In the genomic region with DNA sequence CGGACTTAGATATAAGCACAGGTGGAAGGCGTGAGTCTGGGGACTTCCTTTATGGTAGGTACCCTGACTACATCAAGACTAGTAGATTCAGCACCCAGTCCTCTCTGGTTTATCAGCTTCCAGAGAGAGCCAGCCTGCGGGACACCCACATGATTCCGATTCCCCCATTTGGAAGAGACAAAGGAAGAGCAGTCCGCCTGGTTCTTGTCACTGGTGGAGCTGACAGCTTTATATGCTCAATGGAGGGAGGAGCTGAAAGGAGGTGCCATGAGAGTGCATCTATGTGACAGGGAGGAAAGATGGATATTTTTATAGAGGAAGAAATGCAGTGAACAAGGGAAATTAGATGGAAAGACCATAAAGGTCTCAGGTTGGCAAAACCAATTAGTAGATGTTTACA, we compare ENCODE assay signal across 17 cellular contexts.
DNase-seq lines count a peak whose midpoint lies in the region; ATAC-seq and TF ChIP-seq lines count a peak whose summit lies in the region.
"Had no signal": no experiment of that assay in that cellular context is flagged by ENCODE, and none has a peak within 500 bp of the region (broad histone marks: within the 10 kb centered on the region; RNA-seq: fewer than 3 reads in every experiment).

No MANE protein-coding gene starts in this region.

- DNase-seq in GM23338 (ENCODE audit: low spot score) (no peak), fibroblast of villous mesenchyme (ENCODE audit: low read depth) (peak; percentile 54), neuronal stem cell (ENCODE audit: low spot score) (no peak), HK-2 (ENCODE audit: unreplicated experiment) (no peak), globus pallidus (ENCODE audit: low spot score) (no peak)
- DNase-seq in activated T-helper 2 cell treated with anti-CD3 and anti-CD28 coated beads, Interferon-gamma antibody, Interleukin-2, Interleukin-4, amounts not matched to agents 10 μg/mL and 5 μg/mL and 100 μg/mL, durations not matched to agents 14 hours and 24 hours and 36 hours (ENCODE audit: low spot score): no peak
- DNase-seq: 8988T; CD4-positive, alpha-beta memory T cell; DMS153; DMS79; GF-D8; GM23248; HCEC 1CT had no signal

- no peak overlapping the region for H4K91ac ChIP-seq in neuronal stem cell (ENCODE audit: low read depth, low read length, poor library complexity)

- peaks cover 11% of the 10 kb centered on the region for H3K9me3 Mint-ChIP-seq in GM23338
- peaks cover 16% of the 10 kb centered on the region for H3K9me3 Mint-ChIP-seq in nephron
- H3K9me3 Mint-ChIP-seq in activated T-helper 2 cell treated with anti-CD3 and anti-CD28 coated beads, Interferon-gamma antibody, Interleukin-2, Interleukin-4, amounts not matched to agents 10 μg/mL and 5 μg/mL and 100 μg/mL, durations not matched to agents 14 hours and 24 hours and 36 hours: no peaks in the 10 kb centered on the region

- H3K4me2 ChIP-seq in GM23338 (no peak overlapping the region), neuronal stem cell (ENCODE audit: insufficient read depth, low read length, poor library complexity, severe bottlenecking) (no peak overlapping the region)
- H3K4me2 ChIP-seq: BLaER1 had no signal

- H3K4me1 Mint-ChIP-seq in GM23338 (no peaks in the 10 kb centered on the region; the same call in 2 of the 3 replicates), nephron (peaks cover 21% of the 10 kb centered on the region)
- no peaks in the 10 kb centered on the region for H3K4me1 Mint-ChIP-seq in activated T-helper 2 cell treated with anti-CD3 and anti-CD28 coated beads, Interferon-gamma antibody, Interleukin-2, Interleukin-4, amounts not matched to agents 10 μg/mL and 5 μg/mL and 100 μg/mL, durations not matched to agents 14 hours and 24 hours and 36 hours (ENCODE audit: low read depth)
- H3K4me1 Mint-ChIP-seq: CD4-positive, alpha-beta memory T cell had no signal

- H3K36me3 ChIP-seq in GM23338 (ENCODE audit: insufficient read depth) (no peaks in the 10 kb centered on the region), neuronal stem cell (replicated peaks in 1 of 2; ENCODE audit: control insufficient read depth in 2 of 2, insufficient read depth in 2 of 2, low read length in 2 of 2) (no peaks in the 10 kb centered on the region)
- H3K36me3 ChIP-seq: BLaER1 had no signal

- H3K79me1 ChIP-seq in neuronal stem cell (ENCODE audit: low read depth, low read length): no peaks in the 10 kb centered on the region

- ATAC-seq in GM23338 (no peak), GM18519 (IDR thresholded peaks at IDR 0.05; ENCODE audit: low FRiP score, unreplicated experiment) (no peak)

- H3K27ac ChIP-seq in GM23338 (ENCODE audit: low read depth) (no peak overlapping the region), neuronal stem cell (replicated peaks; ENCODE audit: low read length) (no peak overlapping the region)
- H3K27ac ChIP-seq: BLaER1, GM23248 had no signal

- no peak overlapping the region for H3K18ac ChIP-seq in neuronal stem cell (ENCODE audit: low read length)

- no peak overlapping the region for H2AK5ac ChIP-seq in neuronal stem cell (ENCODE audit: low read depth, low read length)

- H3K79me2 ChIP-seq in GM23338 (replicated peaks; ENCODE audit: insufficient read depth): no peaks in the 10 kb centered on the region

- H3K27ac Mint-ChIP-seq in GM23338 (no peak overlapping the region), nephron (peak overlapping the region in 2 of 3 experiments; percentile 13 to 32)
- H3K27ac Mint-ChIP-seq in activated T-helper 2 cell treated with anti-CD3 and anti-CD28 coated beads, Interferon-gamma antibody, Interleukin-2, Interleukin-4, amounts not matched to agents 10 μg/mL and 5 μg/mL and 100 μg/mL, durations not matched to agents 14 hours and 24 hours and 36 hours: no peak overlapping the region
- H3K27ac Mint-ChIP-seq: CD14-positive monocyte; CD4-positive, alpha-beta memory T cell had no signal

- no peak overlapping the region for H3K4ac ChIP-seq in neuronal stem cell (ENCODE audit: low read length)

- no peak overlapping the region for H4K8ac ChIP-seq in neuronal stem cell (ENCODE audit: low read depth, low read length)

- no peak overlapping the region for H3K9ac ChIP-seq in neuronal stem cell (ENCODE audit: low read depth, low read length, poor library complexity)
- H3K9ac ChIP-seq: BLaER1, GM23248 had no signal

- no CpG with 5 or more reads among the region's 5 CpGs for WGBS in neuronal stem cell (ENCODE audit: extremely low coverage in 2 of 2, insufficient read length in 2 of 2, insufficient replicate concordance in 1 of 2), 2 donors

- H2BK12ac ChIP-seq in neuronal stem cell (ENCODE audit: low read length): no peak overlapping the region

- H2BK120ac ChIP-seq in neuronal stem cell (ENCODE audit: low read depth, low read length): no peak overlapping the region

- H2BK5ac ChIP-seq in neuronal stem cell (ENCODE audit: low read length): no peak overlapping the region

- H4K20me1 ChIP-seq in GM23338 (replicated peaks; ENCODE audit: insufficient read depth): no peaks in the 10 kb centered on the region
- H4K20me1 ChIP-seq: BLaER1 had no signal

- no peak overlapping the region for H3K14ac ChIP-seq in neuronal stem cell (ENCODE audit: low read length)

- H2BK15ac ChIP-seq in neuronal stem cell (ENCODE audit: low read length): no peak overlapping the region

- H3K23ac ChIP-seq in neuronal stem cell (ENCODE audit: low read depth, low read length, poor library complexity): no peak overlapping the region

- no peak overlapping the region for H3K4me3 Mint-ChIP-seq in GM23338
- no peak overlapping the region for H3K4me3 Mint-ChIP-seq in nephron
- H3K4me3 Mint-ChIP-seq in activated T-helper 2 cell treated with anti-CD3 and anti-CD28 coated beads, Interferon-gamma antibody, Interleukin-2, Interleukin-4, amounts not matched to agents 10 μg/mL and 5 μg/mL and 100 μg/mL, durations not matched to agents 14 hours and 24 hours and 36 hours (ENCODE audit: low read depth): no peak overlapping the region
- H3K4me3 Mint-ChIP-seq: CD14-positive monocyte; CD4-positive, alpha-beta memory T cell had no signal

- H3K4me1 ChIP-seq in GM23338 (ENCODE audit: insufficient read depth) (no peaks in the 10 kb centered on the region), neuronal stem cell (ENCODE audit: control insufficient read depth in 2 of 2, insufficient read depth in 1 of 2, low read depth in 1 of 2, low read length in 2 of 2) (peaks cover 8 to 22% of the 10 kb centered on the region in 2 donors)
- H3K4me1 ChIP-seq: BLaER1 had no signal

- H3F3A ChIP-seq in GM23338 (replicated peaks; ENCODE audit: low read depth): no peaks in the 10 kb centered on the region

- H3K36me3 Mint-ChIP-seq in GM23338 (ENCODE audit: low read depth): peaks cover 5% of the 10 kb centered on the region; the same call in 2 of the 3 replicates
- peaks cover 9% of the 10 kb centered on the region for H3K36me3 Mint-ChIP-seq in nephron (ENCODE audit: low read depth)
- no peaks in the 10 kb centered on the region for H3K36me3 Mint-ChIP-seq in activated T-helper 2 cell treated with anti-CD3 and anti-CD28 coated beads, Interferon-gamma antibody, Interleukin-2, Interleukin-4, amounts not matched to agents 10 μg/mL and 5 μg/mL and 100 μg/mL, durations not matched to agents 14 hours and 24 hours and 36 hours (ENCODE audit: low read depth)
- H3K36me3 Mint-ChIP-seq: CD14-positive monocyte; CD4-positive, alpha-beta memory T cell had no signal

- H3K27me3 ChIP-seq in GM23338 (ENCODE audit: insufficient read depth): no peaks in the 10 kb centered on the region
- H3K27me3 ChIP-seq in neuronal stem cell (ENCODE audit: control insufficient read depth in 3 of 3, insufficient read depth in 3 of 3, low read depth in 1 of 3, low read length in 3 of 3): peaks cover 0 to 1% (median 0%) of the 10 kb centered on the region in 3 experiments
- H3K27me3 ChIP-seq: BLaER1 had no signal

- H2AFZ ChIP-seq in GM23338: peak overlapping the region; percentile 57; the same call in 1 of the 2 replicates
- H2AFZ ChIP-seq in neuronal stem cell (ENCODE audit: low read length): peak overlapping the region; percentile 63
- H2AFZ ChIP-seq: GM23248 had no signal

- TF ChIP-seq CTCF in GM23338 (conservative IDR thresholded peaks at IDR 0.05; ENCODE audit: low read depth in 2 of 2): no peak
- TF ChIP-seq CTCF in fibroblast of villous mesenchyme (IDR thresholded peaks at IDR 0.05; ENCODE audit: insufficient read depth, low read depth, low read length): no peak
- TF ChIP-seq CTCF in nephron (IDR thresholded peaks at IDR 0.05; ENCODE audit: unreplicated experiment in 3 of 3): no peak

- H3K27me3 Mint-ChIP-seq in GM23338 (ENCODE audit: insufficient read depth, low read depth, poor library complexity) (no peaks in the 10 kb centered on the region), nephron (ENCODE audit: low read depth) (no peaks in the 10 kb centered on the region)
- no peaks in the 10 kb centered on the region for H3K27me3 Mint-ChIP-seq in activated T-helper 2 cell treated with anti-CD3 and anti-CD28 coated beads, Interferon-gamma antibody, Interleukin-2, Interleukin-4, amounts not matched to agents 10 μg/mL and 5 μg/mL and 100 μg/mL, durations not matched to agents 14 hours and 24 hours and 36 hours (ENCODE audit: low read depth)

- intact Hi-C loops in activated T-helper 2 cell treated with anti-CD3 and anti-CD28 coated beads, Interferon-gamma antibody, Interleukin-2, Interleukin-4, amounts not matched to agents 10 μg/mL and 5 μg/mL and 100 μg/mL, durations not matched to agents 14 hours and 24 hours and 36 hours (cut with micrococcal nuclease): no loop called here

- no peak overlapping the region for H3K4me3 ChIP-seq in GM23338
- no peak overlapping the region for H3K4me3 ChIP-seq in fibroblast of villous mesenchyme (ENCODE audit: low read depth, low read length)
- H3K4me3 ChIP-seq in neuronal stem cell (ENCODE audit: low read length in 2 of 2): no peak overlapping the region
- H3K4me3 ChIP-seq: BLaER1, GM23248 had no signal

- H3K9me3 ChIP-seq in neuronal stem cell (replicated peaks in 1 of 2; ENCODE audit: control insufficient read depth in 2 of 2, insufficient read depth in 1 of 2, low read depth in 1 of 2, low read length in 2 of 2): peaks cover 4 to 13% of the 10 kb centered on the region in 2 donors

- no peaks in the 10 kb centered on the region for H3K9me2 ChIP-seq in GM23338 (ENCODE audit: insufficient read depth)

TF ChIP-seq in GM23338, 12 proteins besides CTCF, POLR2A, EP300 and RAD21 (continues in another document):
- TF ChIP-seq NANOG (IDR thresholded peaks at IDR 0.05; ENCODE audit: borderline replicate concordance) (no peak), ZNF331 (CRISPR knock-in tag; IDR thresholded peaks at IDR 0.05; ENCODE audit: low read depth) (no peak), EZH2 (IDR thresholded peaks at IDR 0.05; ENCODE audit: low read depth, unreplicated experiment) (no peak)
- TF ChIP-seq, protein P1, sequence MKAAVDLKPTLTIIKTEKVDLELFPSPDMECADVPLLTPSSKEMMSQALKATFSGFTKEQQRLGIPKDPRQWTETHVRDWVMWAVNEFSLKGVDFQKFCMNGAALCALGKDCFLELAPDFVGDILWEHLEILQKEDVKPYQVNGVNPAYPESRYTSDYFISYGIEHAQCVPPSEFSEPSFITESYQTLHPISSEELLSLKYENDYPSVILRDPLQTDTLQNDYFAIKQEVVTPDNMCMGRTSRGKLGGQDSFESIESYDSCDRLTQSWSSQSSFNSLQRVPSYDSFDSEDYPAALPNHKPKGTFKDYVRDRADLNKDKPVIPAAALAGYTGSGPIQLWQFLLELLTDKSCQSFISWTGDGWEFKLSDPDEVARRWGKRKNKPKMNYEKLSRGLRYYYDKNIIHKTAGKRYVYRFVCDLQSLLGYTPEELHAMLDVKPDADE (IDR thresholded peaks at IDR 0.05): no peak

Comparison
In these comparisons a context has a peak if more than half of its experiments do, and no peak if none do; other contexts are left out.
1. H3K27ac Mint-ChIP-seq: peak in nephron (2 of 3); none in GM23338 (single experiment) and activated T-helper 2 cell treated with anti-CD3 and anti-CD28 coated beads, Interferon-gamma antibody, Interleukin-2, Interleukin-4, amounts not matched to agents 10 μg/mL and 5 μg/mL and 100 μg/mL, durations not matched to agents 14 hours and 24 hours and 36 hours (single experiment).